ENCODE assay signal across 18 cellular contexts in the genomic region with DNA sequence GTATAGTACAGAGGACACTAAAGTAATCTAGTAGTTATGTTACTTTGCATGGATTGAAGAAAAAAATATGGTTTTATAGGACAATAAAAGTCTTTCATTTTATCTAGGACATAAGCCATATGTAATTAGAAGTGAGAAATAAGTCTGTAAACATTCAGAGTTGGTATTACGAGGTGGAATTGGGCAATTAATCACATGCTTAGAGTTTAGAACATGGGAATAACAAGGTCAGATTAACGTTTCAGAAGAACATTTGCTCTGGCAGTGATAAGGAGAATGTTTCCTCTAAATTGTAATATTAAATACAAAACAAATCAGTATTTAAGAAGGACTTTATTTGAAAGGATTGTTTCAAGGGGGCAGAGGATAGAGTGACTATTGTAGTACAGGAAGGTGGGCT. TPM values are rescaled to one million over a fixed set of nuclear protein-coding genes. Genes with fewer than 3 reads are reported as not detected.
DNase-seq lines count a peak whose midpoint lies in the region; TF ChIP-seq lines count a peak whose summit lies in the region.
"Had no signal": no experiment of that assay in that cellular context is flagged by ENCODE, and none has a peak within 500 bp of the region (broad histone marks: within the 10 kb centered on the region; RNA-seq: fewer than 3 reads in every experiment).

No MANE protein-coding gene starts in this region.

- peaks cover 16% of the 10 kb centered on the region for H3K9me3 Mint-ChIP-seq in progenitor cell of endocrine pancreas (ENCODE audit: low read depth)
- peaks cover 4% of the 10 kb centered on the region for H3K9me3 Mint-ChIP-seq in activated CD4-positive, alpha-beta memory T cell treated with anti-CD3 and anti-CD28 coated beads for 36 hours
- no peaks in the 10 kb centered on the region for H3K9me3 Mint-ChIP-seq in activated CD4-positive, alpha-beta T cell treated with anti-CD3 and anti-CD28 coated beads, Interleukin-2, amount 10 ng/mL, durations not matched to agents 24 days and 14 days

- POLR2A ChIA-PET in activated CD4-positive, alpha-beta memory T cell treated with anti-CD3 and anti-CD28 coated beads for 36 hours (lab: Charles Lee) = no interaction called here

- TF ChIP-seq CTCF in hepatocyte (IDR thresholded peaks at IDR 0.05; ENCODE audit: poor library complexity) (no peak), liver (IDR thresholded peaks at IDR 0.05; ENCODE audit: low read depth, low read length, missing input control) (no peak), progenitor cell of endocrine pancreas (IDR thresholded peaks at IDR 0.05; ENCODE audit: unreplicated experiment) (no peak)

- H3K36me3 ChIP-seq in hepatocyte (replicated peaks; ENCODE audit: insufficient read depth, low read depth) = no peaks in the 10 kb centered on the region
- no peaks in the 10 kb centered on the region for H3K36me3 ChIP-seq in liver (ENCODE audit: control insufficient read depth in 4 of 4, insufficient read depth in 3 of 4, low read depth in 1 of 4, low read length in 3 of 4)
- H3K36me3 ChIP-seq: BE2C, HAP-1 had no signal

- H3K9me2 ChIP-seq in hepatocyte (replicated peaks; ENCODE audit: insufficient read depth) = no peaks in the 10 kb centered on the region

- H3K4me2 ChIP-seq in hepatocyte = peak overlapping the region; percentile 17
- H3K4me2 ChIP-seq: A549 had no signal

- H3K36me3 Mint-ChIP-seq in progenitor cell of endocrine pancreas (ENCODE audit: insufficient read depth) = peaks cover 6% of the 10 kb centered on the region
- H3K36me3 Mint-ChIP-seq in activated CD4-positive, alpha-beta memory T cell treated with anti-CD3 and anti-CD28 coated beads for 36 hours = no peaks in the 10 kb centered on the region
- no peaks in the 10 kb centered on the region for H3K36me3 Mint-ChIP-seq in activated CD4-positive, alpha-beta T cell treated with anti-CD3 and anti-CD28 coated beads, Interleukin-2, amount 10 ng/mL, durations not matched to agents 24 days and 14 days (ENCODE audit: low read depth)
- H3K36me3 Mint-ChIP-seq: CD4-positive, alpha-beta memory T cell had no signal

- no peaks in the 10 kb centered on the region for H3K79me2 ChIP-seq in hepatocyte

- H3K27me3 ChIP-seq in hepatocyte (no peaks in the 10 kb centered on the region), liver (ENCODE audit: control insufficient read depth in 4 of 4, insufficient read depth in 4 of 4, low read length in 3 of 4) (no peaks in the 10 kb centered on the region)
- H3K27me3 ChIP-seq: BE2C had no signal

- H3K4me1 ChIP-seq in hepatocyte (ENCODE audit: insufficient read depth) = peaks cover 34% of the 10 kb centered on the region
- H3K4me1 ChIP-seq in liver (ENCODE audit: control insufficient read depth in 4 of 4, insufficient read depth in 4 of 4, low read length in 3 of 4) = peaks cover 1 to 11% (median 7%) of the 10 kb centered on the region in 4 donors
- H3K4me1 ChIP-seq: A549, BE2C, HAP-1 had no signal

- H3K4me1 Mint-ChIP-seq in progenitor cell of endocrine pancreas (ENCODE audit: low read depth) = peaks cover 30% of the 10 kb centered on the region
- H3K4me1 Mint-ChIP-seq in activated CD4-positive, alpha-beta memory T cell treated with anti-CD3 and anti-CD28 coated beads for 36 hours (ENCODE audit: low read depth) = no peaks in the 10 kb centered on the region
- H3K4me1 Mint-ChIP-seq in activated CD4-positive, alpha-beta T cell treated with anti-CD3 and anti-CD28 coated beads, Interleukin-2, amount 10 ng/mL, durations not matched to agents 24 days and 14 days = no peaks in the 10 kb centered on the region
- H3K4me1 Mint-ChIP-seq: CD4-positive, alpha-beta memory T cell had no signal

- CTCF ChIA-PET in activated CD4-positive, alpha-beta memory T cell treated with anti-CD3 and anti-CD28 coated beads for 36 hours (lab: Charles Lee) = no interaction called here

- no peaks in the 10 kb centered on the region for H4K20me1 ChIP-seq in hepatocyte (ENCODE audit: insufficient read depth, poor library complexity, severe bottlenecking)

- TF ChIP-seq RAD21 in liver (IDR thresholded peaks at IDR 0.05) = no peak

- H3K4me3 ChIP-seq in hepatocyte (no peak overlapping the region), liver (ENCODE audit: low read depth in 1 of 3, low read length in 3 of 3) (no peak overlapping the region)
- H3K4me3 ChIP-seq: A549, HAP-1 had no signal

- H3K27me3 Mint-ChIP-seq in progenitor cell of endocrine pancreas = no peaks in the 10 kb centered on the region
- no peaks in the 10 kb centered on the region for H3K27me3 Mint-ChIP-seq in activated CD4-positive, alpha-beta memory T cell treated with anti-CD3 and anti-CD28 coated beads for 36 hours
- peaks cover 8% of the 10 kb centered on the region for H3K27me3 Mint-ChIP-seq in activated CD4-positive, alpha-beta T cell treated with anti-CD3 and anti-CD28 coated beads, Interleukin-2, amount 10 ng/mL, durations not matched to agents 24 days and 14 days
- H3K27me3 Mint-ChIP-seq: CD4-positive, alpha-beta memory T cell had no signal

- WGBS in hepatocyte (ENCODE audit: low lambda C conversion rate, missing lambda C conversion rate) = 34% methylated on average over 2 of the region's 2 CpGs
- 5% methylated on average over 2 of the region's 2 CpGs for WGBS in liver

- no peaks in the 10 kb centered on the region for H3K9me3 ChIP-seq in hepatocyte (ENCODE audit: low read depth)
- H3K9me3 ChIP-seq in liver (ENCODE audit: control insufficient read depth in 4 of 4, low read length in 3 of 4) = no peaks in the 10 kb centered on the region
- H3K9me3 ChIP-seq: A549, BE2C, HAP-1 had no signal

- intact Hi-C loops in activated CD4-positive, alpha-beta memory T cell treated with anti-CD3 and anti-CD28 coated beads for 36 hours (cut with micrococcal nuclease) = no loop called here
- intact Hi-C loops in activated CD4-positive, alpha-beta T cell treated with anti-CD3 and anti-CD28 coated beads, Interleukin-2, amount 10 ng/mL, durations not matched to agents 24 days and 14 days (cut with micrococcal nuclease) = loop anchor here (5.0 kb wide), 1 partner anchor 1378 kb away; no protein-coding TSS in a partner anchor

- no peak overlapping the region for H2AFZ ChIP-seq in hepatocyte

- H3K27ac Mint-ChIP-seq in progenitor cell of endocrine pancreas = peak overlapping the region; percentile 78
- H3K27ac Mint-ChIP-seq in activated CD4-positive, alpha-beta memory T cell treated with anti-CD3 and anti-CD28 coated beads for 36 hours = no peak overlapping the region
- H3K27ac Mint-ChIP-seq in activated CD4-positive, alpha-beta T cell treated with anti-CD3 and anti-CD28 coated beads, Interleukin-2, amount 10 ng/mL, durations not matched to agents 24 days and 14 days = no peak overlapping the region
- H3K27ac Mint-ChIP-seq: CD4-positive, alpha-beta memory T cell had no signal

- H3K9ac ChIP-seq in liver (ENCODE audit: low read depth in 1 of 2, low read length in 2 of 2) = no peak overlapping the region

- H3K4me3 Mint-ChIP-seq in progenitor cell of endocrine pancreas (ENCODE audit: low read depth) = no peak overlapping the region
- no peak overlapping the region for H3K4me3 Mint-ChIP-seq in activated CD4-positive, alpha-beta memory T cell treated with anti-CD3 and anti-CD28 coated beads for 36 hours
- H3K4me3 Mint-ChIP-seq in activated CD4-positive, alpha-beta T cell treated with anti-CD3 and anti-CD28 coated beads, Interleukin-2, amount 10 ng/mL, durations not matched to agents 24 days and 14 days = no peak overlapping the region
- H3K4me3 Mint-ChIP-seq: CD4-positive, alpha-beta memory T cell had no signal

- no peak for DNase-seq in hepatocyte (ENCODE audit: low spot score)
- DNase-seq in progenitor cell of endocrine pancreas (ENCODE audit: low spot score, unreplicated experiment) = no peak
- DNase-seq in NCI-H1694 treated with DMSO at 0.1 percent for 48 hours (lab: John Stamatoyannopoulos, UW) = no peak
- no peak for DNase-seq in amygdala (lab: John Stamatoyannopoulos, UW)
- no peak for DNase-seq in activated CD4-positive, alpha-beta memory T cell treated with anti-CD3 and anti-CD28 coated beads for 36 hours
- DNase-seq in activated CD4-positive, alpha-beta T cell treated with anti-CD3 and anti-CD28 coated beads, Interleukin-2, amount 10 ng/mL, durations not matched to agents 24 days and 14 days = no peak
- DNase-seq: BE2C; CD4-positive, alpha-beta memory T cell; DMS153; DND-41; GDM1 had no signal

- H3K27ac ChIP-seq in hepatocyte (peak overlapping the region; percentile 82), liver (ENCODE audit: low read depth in 1 of 2, low read length in 2 of 2) (peak overlapping the region in 1 of 2 donors; percentile 40)
- H3K27ac ChIP-seq: A549, C4-2B had no signal

RNA-seq across cellular contexts. Expression of gene SULT1E1, which starts 15.6 kb away (rescaled TPM):
- total RNA-seq in hepatocyte = 69.8 and 72.5 TPM in 2 replicates
- polyA plus RNA-seq in hepatocyte = 30.8 and 42.1 TPM in 2 replicates
- total RNA-seq in liver = 10 to 100 TPM; 14.7 to 63.0 TPM
- 10 to 100 TPM in 1 of 2 donors, 1 to 10 TPM in 1; 1.8 to 26.0 TPM for polyA plus RNA-seq in liver
- 15.3 and 24.9 TPM in 2 replicates for total RNA-seq in progenitor cell of endocrine pancreas
- total RNA-seq in activated CD4-positive, alpha-beta memory T cell treated with anti-CD3 and anti-CD28 coated beads for 36 hours = not detected
- not detected in 2 replicates for total RNA-seq in activated CD4-positive, alpha-beta T cell treated with anti-CD3 and anti-CD28 coated beads, Interleukin-2, amount 10 ng/mL, durations not matched to agents 24 days and 14 days
- total RNA-seq: CD4-positive, alpha-beta memory T cell; H1; HT-29 had no signal
- polyA plus RNA-seq: AG04450; CD4-positive, alpha-beta memory T cell; H1 had no signal

RNA-seq across cellular contexts. Expression of gene CSN1S1, which starts 55.3 kb away (rescaled TPM):
- total RNA-seq in hepatocyte (not detected in 2 replicates), liver (not detected), progenitor cell of endocrine pancreas (not detected in 2 replicates)
- polyA plus RNA-seq in hepatocyte (not detected in 2 replicates), liver (not detected)
- not detected for total RNA-seq in activated CD4-positive, alpha-beta memory T cell treated with anti-CD3 and anti-CD28 coated beads for 36 hours
- not detected in 2 replicates for total RNA-seq in activated CD4-positive, alpha-beta T cell treated with anti-CD3 and anti-CD28 coated beads, Interleukin-2, amount 10 ng/mL, durations not matched to agents 24 days and 14 days
- total RNA-seq: CD4-positive, alpha-beta memory T cell; H1; HT-29 had no signal
- polyA plus RNA-seq: A549; AG04450; CD4-positive, alpha-beta memory T cell; H1 had no signal

Comparison
In these comparisons a context has a peak if more than half of its experiments do, and no peak if none do; other contexts are left out.
1. RNA of gene SULT1E1, which starts 15.6 kb away (total RNA-seq): 69.8 to 72.5 TPM in hepatocyte, 14.7 to 63.0 TPM in liver and 15.3 to 24.9 TPM in progenitor cell of endocrine pancreas; not detected in activated CD4-positive, alpha-beta memory T cell treated with anti-CD3 and anti-CD28 coated beads for 36 hours and not detected in activated CD4-positive, alpha-beta T cell treated with anti-CD3 and anti-CD28 coated beads, Interleukin-2, amount 10 ng/mL, durations not matched to agents 24 days and 14 days; every median in the first group is over 10 times any median in the second.